ENCODE assay signal across 19 cellular contexts in the genomic region with DNA sequence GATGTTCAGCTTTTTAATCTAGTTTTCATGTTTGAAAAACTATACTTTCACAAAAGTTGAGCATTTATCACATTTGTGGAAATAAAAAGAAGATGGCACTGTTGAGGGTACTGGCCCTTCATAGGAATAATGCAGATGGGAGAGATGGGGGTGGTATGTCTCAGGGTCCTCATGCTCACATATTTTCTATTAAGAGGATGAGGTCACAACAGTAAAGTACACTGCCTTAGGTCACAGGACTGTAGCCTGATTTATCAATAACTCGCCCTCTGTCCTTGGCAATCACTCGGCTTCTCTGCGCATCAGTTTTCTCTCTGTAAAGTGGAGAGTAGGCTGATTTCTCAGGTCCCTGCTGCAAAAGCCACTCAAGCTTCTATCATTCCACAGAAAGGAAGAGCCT. TPM values are rescaled to one million over a fixed set of nuclear protein-coding genes. Genes with fewer than 3 reads are reported as not detected.
DNase-seq lines count a peak whose midpoint lies in the region; ATAC-seq, FAIRE-seq and TF ChIP-seq lines count a peak whose summit lies in the region.
"Had no signal": no experiment of that assay in that cellular context is flagged by ENCODE, and none has a peak within 500 bp of the region (broad histone marks: within the 10 kb centered on the region; RNA-seq: fewer than 3 reads in every experiment).

No MANE protein-coding gene starts in this region.

- no peak for TF ChIP-seq POLR2A in endothelial cell of umbilical vein (IDR thresholded peaks at IDR 0.05; ENCODE audit: low read depth, low read length)

- no peaks in the 10 kb centered on the region for H3K27me3 ChIP-seq in BLaER1 treated with 17β-estradiol and CSF1 and Interleukin-3, amounts not matched to agents 10 nM and 100 nM
- H3K27me3 ChIP-seq in MM.1S (replicated peaks; ENCODE audit: insufficient read depth, low read length) (no peaks in the 10 kb centered on the region), endothelial cell of umbilical vein (ENCODE audit: control insufficient read depth in 2 of 2, insufficient read depth in 2 of 2, low read length in 2 of 2) (no peaks in the 10 kb centered on the region)
- H3K27me3 ChIP-seq: SJSA1 had no signal

- peaks cover 0 to 14% (median 0%) of the 10 kb centered on the region in 11 experiments; a peak in 3 of 22 replicates for H3K36me3 ChIP-seq in BLaER1 treated with 17β-estradiol and CSF1 and Interleukin-3, amounts not matched to agents 10 nM and 100 nM
- H3K36me3 ChIP-seq in MM.1S (replicated peaks; ENCODE audit: insufficient read depth, low read length) (no peaks in the 10 kb centered on the region), endothelial cell of umbilical vein (ENCODE audit: control insufficient read depth in 2 of 2, extremely low read depth in 1 of 2, insufficient read depth in 2 of 2, low read length in 2 of 2) (no peaks in the 10 kb centered on the region)
- H3K36me3 ChIP-seq: SJSA1 had no signal

- peaks cover 15% of the 10 kb centered on the region for H3K4me1 Mint-ChIP-seq in stimulated activated memory B cell treated with anti-CD40 and anti-IgM and Interleukin-4, amounts not matched to agents 10 μg/mL and 1 μg/mL and 100 μg/mL, for 72 hours

- peak overlapping the region; percentile 73 for H3K27ac Mint-ChIP-seq in stimulated activated memory B cell treated with anti-CD40 and anti-IgM and Interleukin-4, amounts not matched to agents 10 μg/mL and 1 μg/mL and 100 μg/mL, for 72 hours
- H3K27ac Mint-ChIP-seq: CD4-positive, alpha-beta memory T cell had no signal

- H3F3A ChIP-seq in MM.1S (ENCODE audit: insufficient read depth, low read length) = no peaks in the 10 kb centered on the region

- no peaks in the 10 kb centered on the region for H3K9me1 ChIP-seq in endothelial cell of umbilical vein (replicated peaks; ENCODE audit: control insufficient read depth, extremely low read depth, insufficient read depth, low read length)

- intact Hi-C loops in endothelial cell of umbilical vein (cut with micrococcal nuclease) = no loop called here

- no peaks in the 10 kb centered on the region for H3K9me3 Mint-ChIP-seq in stimulated activated memory B cell treated with anti-CD40 and anti-IgM and Interleukin-4, amounts not matched to agents 10 μg/mL and 1 μg/mL and 100 μg/mL, for 72 hours
- H3K9me3 Mint-ChIP-seq: CD4-positive, alpha-beta memory T cell had no signal

- H2AFZ ChIP-seq in MM.1S (ENCODE audit: low read length) = no peak overlapping the region
- no peak overlapping the region for H2AFZ ChIP-seq in endothelial cell of umbilical vein (ENCODE audit: low read depth, low read length)

- no peak overlapping the region for H3K4me3 ChIP-seq in BLaER1 treated with 17β-estradiol and CSF1 and Interleukin-3, amounts not matched to agents 10 nM and 100 nM
- H3K4me3 ChIP-seq in MM.1S (ENCODE audit: low read length) (no peak overlapping the region), endothelial cell of umbilical vein (replicated peaks in 1 of 3; ENCODE audit: insufficient read depth in 1 of 3, low read depth in 1 of 3, low read length in 3 of 3) (no peak overlapping the region)
- H3K4me3 ChIP-seq: SJSA1 had no signal

- no peaks in the 10 kb centered on the region for H3K36me3 Mint-ChIP-seq in stimulated activated memory B cell treated with anti-CD40 and anti-IgM and Interleukin-4, amounts not matched to agents 10 μg/mL and 1 μg/mL and 100 μg/mL, for 72 hours
- H3K36me3 Mint-ChIP-seq: CD4-positive, alpha-beta memory T cell had no signal

- no peak for TF ChIP-seq CTCF in MM.1S (IDR thresholded peaks at IDR 0.05; ENCODE audit: low read length)
- no peak for TF ChIP-seq CTCF in endothelial cell of umbilical vein (IDR thresholded peaks at IDR 0.05; ENCODE audit: extremely low read depth in 1 of 2, insufficient read depth in 1 of 2, low read depth in 1 of 2, low read length in 2 of 2)

- peaks cover 13 to 54% (median 38%) of the 10 kb centered on the region in 10 experiments for H3K4me1 ChIP-seq in BLaER1 treated with 17β-estradiol and CSF1 and Interleukin-3, amounts not matched to agents 10 nM and 100 nM
- H3K4me1 ChIP-seq in MM.1S (ENCODE audit: low read length) (no peaks in the 10 kb centered on the region), endothelial cell of umbilical vein (ENCODE audit: control insufficient read depth, extremely low read depth, insufficient read depth, low read length) (no peaks in the 10 kb centered on the region)
- H3K4me1 ChIP-seq: SJSA1 had no signal

- H3K9me3 ChIP-seq in BLaER1 treated with 17β-estradiol and CSF1 and Interleukin-3, amounts not matched to agents 10 nM and 100 nM (replicated peaks in 1 of 11) = peaks cover 0 to 7% (median 1%) of the 10 kb centered on the region in 11 experiments; a peak in 10 of 22 replicates
- H3K9me3 ChIP-seq in MM.1S (replicated peaks; ENCODE audit: insufficient read depth, low read length) = no peaks in the 10 kb centered on the region
- no peaks in the 10 kb centered on the region for H3K9me3 ChIP-seq in endothelial cell of umbilical vein (replicated peaks; ENCODE audit: control insufficient read depth, insufficient read depth, low read length)
- H3K9me3 ChIP-seq: SJSA1 had no signal

- peak overlapping the region; percentile 45 for H3K4me3 Mint-ChIP-seq in stimulated activated memory B cell treated with anti-CD40 and anti-IgM and Interleukin-4, amounts not matched to agents 10 μg/mL and 1 μg/mL and 100 μg/mL, for 72 hours
- H3K4me3 Mint-ChIP-seq: CD4-positive, alpha-beta memory T cell had no signal

- BruUV-seq in endothelial cell of umbilical vein (replicated peaks; lab: Mats Ljungman, UMichigan) = no TSS peak

- POLR2A ChIA-PET in endothelial cell of umbilical vein (lab: Charles Lee) = no interaction called here

- DNase-seq in MM.1S (no peak), endothelial cell of umbilical vein (ENCODE audit: low read depth, low spot score) (no peak)
- DNase-seq in activated T-cell treated with anti-CD3 and anti-CD28 coated beads, Interleukin-2, amount 50 U/mL, for 1 hour = no peak
- DNase-seq: Calu3; CD4-positive, alpha-beta memory T cell; DMS79; GOT3; MV-4-11; NCI-H1417; NCI-H187 treated with DMSO at 0.1 percent for 48 hours; NCI-H345; NCI-H526 had no signal

- H3K4me2 ChIP-seq in BLaER1 treated with 17β-estradiol and CSF1 and Interleukin-3, amounts not matched to agents 10 nM and 100 nM = peak overlapping the region; percentile 44 to 65 (median 56)
- H3K4me2 ChIP-seq in MM.1S (ENCODE audit: low read depth, low read length) = peak overlapping the region; percentile 27; the same call in 1 of the 2 replicates
- no peak overlapping the region for H3K4me2 ChIP-seq in endothelial cell of umbilical vein (ENCODE audit: insufficient read depth, low read length)

- no peak for ATAC-seq in stimulated activated memory B cell treated with anti-CD40 and anti-IgM and Interleukin-4, amounts not matched to agents 10 μg/mL and 1 μg/mL and 100 μg/mL, for 72 hours
- ATAC-seq in GM19324 (IDR thresholded peaks at IDR 0.05; ENCODE audit: low FRiP score, unreplicated experiment) (no peak), HG02642 (IDR thresholded peaks at IDR 0.05; ENCODE audit: poor library complexity, unreplicated experiment) (no peak)

- FAIRE-seq in endothelial cell of umbilical vein (lab: Jason Lieb, UNC) = peak; percentile 18
- FAIRE-seq: G401.6, GM12891 had no signal

- H3K9me2 ChIP-seq in MM.1S (replicated peaks; ENCODE audit: insufficient read depth, low read length) = no peaks in the 10 kb centered on the region

- peaks cover 0 to 35% (median 4%) of the 10 kb centered on the region in 11 experiments; a peak in 6 of 22 replicates for H4K20me1 ChIP-seq in BLaER1 treated with 17β-estradiol and CSF1 and Interleukin-3, amounts not matched to agents 10 nM and 100 nM
- no peaks in the 10 kb centered on the region for H4K20me1 ChIP-seq in MM.1S (ENCODE audit: insufficient read depth, low read length)
- no peaks in the 10 kb centered on the region for H4K20me1 ChIP-seq in endothelial cell of umbilical vein (replicated peaks; ENCODE audit: control insufficient read depth, extremely low read depth, insufficient read depth, low read length)

- CTCF ChIA-PET in endothelial cell of umbilical vein (lab: Charles Lee) = interaction anchor here (0.9 to 6.7 kb wide), 5 partner anchors 56 to 262 kb away, joined by 3 to 173 read pairs (median 3); partner anchors contain the start of gene PPP1R3G

- H3K27ac ChIP-seq in BLaER1 treated with 17β-estradiol and CSF1 and Interleukin-3, amounts not matched to agents 10 nM and 100 nM = no peak overlapping the region; a peak in 2 of 22 replicates
- H3K27ac ChIP-seq in MM.1S (ENCODE audit: low read length) (no peak overlapping the region), endothelial cell of umbilical vein (ENCODE audit: insufficient read depth, low read depth, low read length) (no peak overlapping the region)
- H3K27ac ChIP-seq: SJSA1 had no signal

- H3K27me3 Mint-ChIP-seq in stimulated activated memory B cell treated with anti-CD40 and anti-IgM and Interleukin-4, amounts not matched to agents 10 μg/mL and 1 μg/mL and 100 μg/mL, for 72 hours = no peaks in the 10 kb centered on the region
- H3K27me3 Mint-ChIP-seq: CD4-positive, alpha-beta memory T cell had no signal

- dilution Hi-C loops in endothelial cell of umbilical vein (cut with MboI; ENCODE audit: extremely low pct_ligation_motif_present, low sequenced_read_pairs) = no loop called here

- H3K79me2 ChIP-seq in MM.1S (ENCODE audit: low read length) (no peaks in the 10 kb centered on the region), endothelial cell of umbilical vein (ENCODE audit: control insufficient read depth, insufficient read depth, low read length) (no peaks in the 10 kb centered on the region)

- H3K9ac ChIP-seq in BLaER1 treated with 17β-estradiol and CSF1 and Interleukin-3, amounts not matched to agents 10 nM and 100 nM = peak overlapping the region in 2 of 11 experiments; percentile 4 to 24; a peak in 2 of 22 replicates
- no peak overlapping the region for H3K9ac ChIP-seq in MM.1S (ENCODE audit: low read length)
- H3K9ac ChIP-seq in endothelial cell of umbilical vein (replicated peaks; ENCODE audit: extremely low read depth, insufficient read depth, low read length) = no peak overlapping the region

TF ChIP-seq in endothelial cell of umbilical vein, 7 proteins besides CTCF, POLR2A, EP300 and RAD21 (continues in another document):
- no peak for TF ChIP-seq JUN (IDR thresholded peaks at IDR 0.05; ENCODE audit: borderline replicate concordance, insufficient read depth, insufficient read length, low read depth)
- TF ChIP-seq GATA2 (IDR thresholded peaks at IDR 0.05; ENCODE audit: insufficient read depth, insufficient read length, low read depth, low read length) = no peak
- TF ChIP-seq MYC (IDR thresholded peaks at IDR 0.05; ENCODE audit: low read depth, low read length) = no peak
- no peak for TF ChIP-seq FOS (IDR thresholded peaks at IDR 0.05; ENCODE audit: borderline replicate concordance, insufficient read depth, low read length)

RNA-seq across cellular contexts. Expression of gene PPP1R3G, which starts 55.9 kb away (rescaled TPM):
- total RNA-seq in endothelial cell of umbilical vein = 0.07 and 0.09 TPM in 2 replicates
- polyA plus RNA-seq in endothelial cell of umbilical vein = 0.03 and 0.04 TPM in 2 replicates
- polyA plus RNA-seq in endothelial cell of umbilical vein (2011; cell fraction: cytosol; rRNA removed) = 0.01 and 0.04 TPM in 2 replicates
- polyA plus RNA-seq in endothelial cell of umbilical vein (2011; cell fraction: nucleus; rRNA removed) = 0.04 TPM in 1 of 2 replicates, not detected in the other
- polyA plus RNA-seq in endothelial cell of umbilical vein (2012) = 0.04 TPM in 2 replicates
- polyA minus RNA-seq in endothelial cell of umbilical vein = 0.05 and 0.13 TPM in 2 replicates
- 0.31 TPM for polyA minus RNA-seq in endothelial cell of umbilical vein (2011; cell fraction: cytosol; rRNA and poly(A)+ RNA removed)
- 0.10 TPM in 1 of 2 replicates, not detected in the other for polyA minus RNA-seq in endothelial cell of umbilical vein (2011; cell fraction: nucleus; rRNA and poly(A)+ RNA removed)
- total RNA-seq: CD4-positive, alpha-beta memory T cell had no signal
- polyA plus RNA-seq: CD4-positive, alpha-beta memory T cell had no signal
